Comparison of ENCODE assay signal across 8 cellular contexts in the genomic region with DNA sequence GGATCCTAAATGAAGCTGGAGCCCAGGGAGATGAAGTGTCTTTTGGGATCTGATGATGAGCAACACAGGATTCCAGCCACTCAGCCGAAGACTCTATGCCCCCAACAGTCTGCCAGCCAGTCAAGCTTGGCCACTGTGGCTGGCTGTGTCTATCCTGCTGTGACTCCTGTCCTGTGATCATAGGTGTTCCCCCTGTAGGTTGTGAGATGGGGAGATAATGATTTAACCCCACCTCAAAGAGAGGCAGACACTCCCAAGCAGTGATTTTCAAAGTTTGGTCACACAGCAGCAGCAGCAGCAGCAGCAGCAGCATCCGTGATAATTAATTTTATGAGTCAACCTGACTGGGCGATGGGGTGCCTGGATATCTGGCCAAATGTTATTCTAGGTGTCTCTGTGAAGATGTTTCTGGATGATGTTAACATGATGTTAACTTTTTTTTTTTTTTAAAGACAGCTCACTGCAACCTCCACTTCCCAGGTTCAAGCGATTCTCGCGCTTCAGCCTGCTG. TPM values are rescaled to one million over a fixed set of nuclear protein-coding genes. Genes with fewer than 3 reads are reported as not detected.
DNase-seq lines count a peak whose midpoint lies in the region; ATAC-seq and TF ChIP-seq lines count a peak whose summit lies in the region.

No MANE protein-coding gene starts in this region.

- in situ Hi-C loops in GM13976 (cut with MboI; ENCODE audit: low sequenced_read_pairs, unreplicated experiment): no loop called here
- in situ Hi-C loops in mammary epithelial cell (cut with MboI; ENCODE audit: low sequenced_read_pairs in 2 of 2): no loop called here

- dilution Hi-C loops in mammary epithelial cell (cut with HindIII; ENCODE audit: low sequenced_read_pairs): loop anchor here (5.0 kb wide), 1 partner anchor 222 kb away; no protein-coding TSS in a partner anchor

- H3K4me1 ChIP-seq in mammary epithelial cell (ENCODE audit: insufficient read depth, low read length): peaks cover 48% of the 10 kb centered on the region
- peaks cover 33% of the 10 kb centered on the region for H3K4me1 ChIP-seq in rectal smooth muscle tissue (ENCODE audit: control insufficient read depth, insufficient read depth, low read length)
- peaks cover 16% of the 10 kb centered on the region for H3K4me1 ChIP-seq in testis

- H3K9me3 ChIP-seq in mammary epithelial cell (replicated peaks; ENCODE audit: insufficient read depth, low read length) (no peaks in the 10 kb centered on the region), testis (no peaks in the 10 kb centered on the region)

- DNase-seq in GM13976 (ENCODE audit: low spot score) (peak; percentile 55), mammary epithelial cell (peak; percentile 73), testis (no peak), NCI-H1417 (lab: John Stamatoyannopoulos, UW) (no peak)

- no peaks in the 10 kb centered on the region for H3K79me2 ChIP-seq in mammary epithelial cell (ENCODE audit: insufficient read depth, low read length)

- H3K4me3 ChIP-seq in mammary epithelial cell (replicated peaks in 1 of 3; ENCODE audit: insufficient read depth in 1 of 3, low read depth in 2 of 3, low read length in 3 of 3) (no peak overlapping the region), rectal smooth muscle tissue (ENCODE audit: low read length) (no peak overlapping the region), testis (no peak overlapping the region)

- BruUV-seq in mammary epithelial cell (replicated peaks; lab: Mats Ljungman, UMichigan): no TSS peak

- H3K9ac ChIP-seq in mammary epithelial cell (ENCODE audit: insufficient read depth, low read length): no peak overlapping the region
- H3K9ac ChIP-seq in rectal smooth muscle tissue (ENCODE audit: low read length): no peak overlapping the region

- H2AFZ ChIP-seq in mammary epithelial cell (ENCODE audit: low read depth, low read length): no peak overlapping the region

- no peak overlapping the region for H3K27ac ChIP-seq in mammary epithelial cell (ENCODE audit: insufficient read depth, low read depth, low read length)
- peak overlapping the region; percentile 45 for H3K27ac ChIP-seq in rectal smooth muscle tissue (ENCODE audit: low read depth, low read length)
- no peak overlapping the region for H3K27ac ChIP-seq in testis

- CTCF ChIA-PET in mammary epithelial cell (lab: Charles Lee; ENCODE audit: low non-redundant PET): no interaction called here

- H3K27me3 ChIP-seq in mammary epithelial cell (ENCODE audit: insufficient read depth, low read length) (no peaks in the 10 kb centered on the region), rectal smooth muscle tissue (ENCODE audit: control insufficient read depth, insufficient read depth, low read length) (no peaks in the 10 kb centered on the region), testis (no peaks in the 10 kb centered on the region)

- TF ChIP-seq POLR2A in testis (IDR thresholded peaks at IDR 0.05): no peak

- intact Hi-C loops in mammary epithelial cell (cut with micrococcal nuclease) (no loop called here), testis (cut with DNase I; ENCODE audit: low total_unique reads) (no loop called here)

- no peak overlapping the region for H3K4me2 ChIP-seq in mammary epithelial cell (ENCODE audit: insufficient read depth, low read depth, low read length)

- ATAC-seq in HG03342 (IDR thresholded peaks at IDR 0.05; ENCODE audit: unreplicated experiment) (peak; percentile 40), GM21529 (IDR thresholded peaks at IDR 0.05; ENCODE audit: unreplicated experiment) (no peak), HG02870 (IDR thresholded peaks at IDR 0.05; ENCODE audit: unreplicated experiment) (no peak)

- no peaks in the 10 kb centered on the region for H4K20me1 ChIP-seq in mammary epithelial cell (ENCODE audit: insufficient read depth, low read length)

- no peaks in the 10 kb centered on the region for H3K36me3 ChIP-seq in mammary epithelial cell (ENCODE audit: insufficient read depth, low read length)
- no peaks in the 10 kb centered on the region for H3K36me3 ChIP-seq in rectal smooth muscle tissue (ENCODE audit: control insufficient read depth, insufficient read depth, low read length)
- H3K36me3 ChIP-seq in testis (ENCODE audit: low read depth, missing control alignments): no peaks in the 10 kb centered on the region

- WGBS in mammary epithelial cell (ENCODE audit: low coverage, missing lambda C conversion rate): 41% methylated on average over 4 of the region's 6 CpGs
- 88 to 94% methylated on average over 6 of the region's 6 CpGs for WGBS in testis, 2 donors

- TF ChIP-seq CTCF in GM13976 (IDR thresholded peaks at IDR 0.05; ENCODE audit: borderline replicate concordance, control extremely low read depth, extremely low read depth, insufficient read depth, missing control alignments) (no peak), mammary epithelial cell (conservative IDR thresholded peaks at IDR 0.05 in 1 of 2, IDR thresholded peaks at IDR 0.05 in 1 of 2; ENCODE audit: extremely low read depth in 1 of 2, insufficient read depth in 1 of 2, low read depth in 1 of 2, low read length in 2 of 2) (no peak), testis (IDR thresholded peaks at IDR 0.05) (no peak)

RNA-seq across cellular contexts. Expression of a gene that starts 21.4 kb away (rescaled TPM):
- 10 to 100 TPM; 26.2 to 53.5 TPM for total RNA-seq in mammary epithelial cell
- 18.3 TPM for polyA plus RNA-seq in mammary epithelial cell
- polyA minus RNA-seq in mammary epithelial cell: 4.2 TPM
- 100 to 1,000 TPM; 186 to 244 TPM for total RNA-seq in testis
- polyA plus RNA-seq in testis (ENCODE audit: insufficient read depth, low read depth, low replicate concordance): 86.3 TPM

Comparison
In these comparisons a context has a peak if more than half of its experiments do, and no peak if none do; other contexts are left out.
1. DNase-seq: peak in GM13976 (single experiment) and mammary epithelial cell (single experiment); none in testis (single experiment) and NCI-H1417 (0 of 3).